In genomic region chr1:25011966-25012625, GRCh38 we compare ENCODE assay signal across 18 cellular contexts.
DNase-seq lines count a peak whose midpoint lies in the region; ATAC-seq, FAIRE-seq and TF ChIP-seq lines count a peak whose summit lies in the region.
"Had no signal": no experiment of that assay in that cellular context is flagged by ENCODE, and none has a peak within 500 bp of the region (broad histone marks: within the 10 kb centered on the region; RNA-seq: fewer than 3 reads in every experiment).

No MANE protein-coding gene starts in this region.

- FAIRE-seq in kidney (lab: Jason Lieb, UNC): no peak

- H3K4me3 Mint-ChIP-seq in GM23338: no peak overlapping the region
- H3K4me3 Mint-ChIP-seq: activated B cell treated with CpG ODN at 0.5 μM for 24 hours; dendritic cell treated with granulocyte-macrophage colony-stimulating factor and Interleukin-4, amounts not matched to agents 40 ng/mL and 50 ng/mL, for 4 days had no signal

- TF ChIP-seq CTCF in C4-2B (conservative IDR thresholded peaks at IDR 0.05): no peak
- no peak for TF ChIP-seq CTCF in GM23338 (conservative IDR thresholded peaks at IDR 0.05; ENCODE audit: low read depth in 2 of 2)
- peak; percentile 61 for TF ChIP-seq CTCF in VCaP (conservative IDR thresholded peaks at IDR 0.05)
- peak in 2 of 4 donors; percentile 15 to 19 for TF ChIP-seq CTCF in right lobe of liver (IDR thresholded peaks at IDR 0.05)
- TF ChIP-seq CTCF in kidney (IDR thresholded peaks at IDR 0.05; ENCODE audit: borderline replicate concordance, extremely low read depth, insufficient read depth): no peak

- no peak overlapping the region for H3K9ac ChIP-seq in kidney (ENCODE audit: low read length in 2 of 2)

- peaks cover 11% of the 10 kb centered on the region for H3K27me3 Mint-ChIP-seq in GM23338 (ENCODE audit: insufficient read depth, low read depth, poor library complexity)
- H3K27me3 Mint-ChIP-seq: activated B cell treated with CpG ODN at 0.5 μM for 24 hours had no signal

- H3K36me3 ChIP-seq in GM23338 (ENCODE audit: insufficient read depth) (no peaks in the 10 kb centered on the region), right lobe of liver (no peaks in the 10 kb centered on the region), kidney (ENCODE audit: control insufficient read depth in 1 of 2, insufficient read depth in 2 of 2, low read length in 2 of 2) (no peaks in the 10 kb centered on the region)
- H3K36me3 ChIP-seq: ascending aorta, BE2C, heart right ventricle had no signal

- H4K20me1 ChIP-seq in GM23338 (replicated peaks; ENCODE audit: insufficient read depth): no peaks in the 10 kb centered on the region

- H3K4me1 Mint-ChIP-seq in GM23338: peaks cover 13% of the 10 kb centered on the region

- peak overlapping the region; percentile 96; the same call in 1 of the 2 replicates for H2AFZ ChIP-seq in GM23338

- no peak overlapping the region for H3K4me2 ChIP-seq in GM23338

- intact Hi-C loops in right lobe of liver (cut with DNase I) (no loop called here), kidney (cut with DNase I) (no loop called here)

- ATAC-seq in GM23338: peak; percentile 42
- peak; percentile 83 to 95 (median 90) for ATAC-seq in right lobe of liver
- ATAC-seq: esophagus mucosa, heart right ventricle had no signal

- H3K27me3 ChIP-seq in GM23338 (ENCODE audit: insufficient read depth): no peaks in the 10 kb centered on the region
- no peaks in the 10 kb centered on the region for H3K27me3 ChIP-seq in right lobe of liver
- H3K27me3 ChIP-seq: ascending aorta, BE2C, testis had no signal

- H3K4me1 ChIP-seq in GM23338 (ENCODE audit: insufficient read depth): peaks cover 4% of the 10 kb centered on the region; the same call in 1 of the 2 replicates
- H3K4me1 ChIP-seq in right lobe of liver: no peaks in the 10 kb centered on the region
- H3K4me1 ChIP-seq in kidney (ENCODE audit: control insufficient read depth in 1 of 2, insufficient read depth in 1 of 2, low read depth in 1 of 2, low read length in 2 of 2): no peaks in the 10 kb centered on the region
- H3K4me1 ChIP-seq: ascending aorta, BE2C, testis had no signal

- H3K9me3 Mint-ChIP-seq in GM23338: no peaks in the 10 kb centered on the region
- H3K9me3 Mint-ChIP-seq: activated B cell treated with CpG ODN at 0.5 μM for 24 hours; dendritic cell treated with granulocyte-macrophage colony-stimulating factor and Interleukin-4, amounts not matched to agents 40 ng/mL and 50 ng/mL, for 4 days had no signal

- no peaks in the 10 kb centered on the region for H3K79me2 ChIP-seq in GM23338 (replicated peaks; ENCODE audit: insufficient read depth)

- no peak overlapping the region for H3K4me3 ChIP-seq in GM23338
- no peak overlapping the region for H3K4me3 ChIP-seq in right lobe of liver
- no peak overlapping the region for H3K4me3 ChIP-seq in kidney (ENCODE audit: low read length in 2 of 2)
- H3K4me3 ChIP-seq: ascending aorta, heart right ventricle, SK-N-MC, testis had no signal

- H3F3A ChIP-seq in GM23338 (replicated peaks; ENCODE audit: low read depth): no peaks in the 10 kb centered on the region

- no peak for DNase-seq in GM23338 (ENCODE audit: low spot score)
- DNase-seq in right lobe of liver: peak in 2 of 3 donors; percentile 58 to 59
- DNase-seq in kidney: no peak
- DNase-seq in T1000 (lab: John Stamatoyannopoulos, UW): no peak
- DNase-seq in 8988T: no peak
- DNase-seq in pons (ENCODE audit: low spot score): no peak
- DNase-seq: activated B cell treated with CpG ODN at 0.5 μM for 24 hours, BE2C, heart right ventricle, kidney glomerular epithelial cell, NCI-H2081 treated with DMSO at 0.1 percent for 48 hours, testis had no signal

- H3K27ac Mint-ChIP-seq in GM23338: no peak overlapping the region
- H3K27ac Mint-ChIP-seq: activated B cell treated with CpG ODN at 0.5 μM for 24 hours; dendritic cell treated with granulocyte-macrophage colony-stimulating factor and Interleukin-4, amounts not matched to agents 40 ng/mL and 50 ng/mL, for 4 days had no signal

- H3K27ac ChIP-seq in C4-2B (peak overlapping the region; percentile 17), GM23338 (ENCODE audit: low read depth) (no peak overlapping the region), VCaP (peak overlapping the region; percentile 82), right lobe of liver (no peak overlapping the region), kidney (ENCODE audit: low read depth in 2 of 2, low read length in 2 of 2) (no peak overlapping the region)
- H3K27ac ChIP-seq: ascending aorta, heart right ventricle, testis had no signal

- TF ChIP-seq POLR2A in right lobe of liver (IDR thresholded peaks at IDR 0.05): no peak

- 57% methylated on average over 10 of the region's 12 CpGs for WGBS in right lobe of liver (ENCODE audit: insufficient coverage, low coverage, low lambda C conversion rate, missing lambda C conversion rate)

- no peaks in the 10 kb centered on the region for H3K36me3 Mint-ChIP-seq in GM23338 (ENCODE audit: low read depth)

- H3K9me2 ChIP-seq in GM23338 (ENCODE audit: insufficient read depth): no peaks in the 10 kb centered on the region

- H3K9me3 ChIP-seq in right lobe of liver (no peaks in the 10 kb centered on the region), kidney (ENCODE audit: control insufficient read depth in 1 of 2, low read length in 2 of 2) (no peaks in the 10 kb centered on the region)
- H3K9me3 ChIP-seq: ascending aorta, BE2C, heart right ventricle, testis had no signal

TF ChIP-seq in GM23338, 12 proteins besides CTCF, POLR2A, EP300 and RAD21:
- TF ChIP-seq EZH2phosphoT487 (IDR thresholded peaks at IDR 0.05; ENCODE audit: unreplicated experiment) (no peak), STAT1 (IDR thresholded peaks at IDR 0.05; ENCODE audit: unreplicated experiment) (no peak), ZNF462 (CRISPR knock-in tag; IDR thresholded peaks at IDR 0.05) (no peak)

Comparison
In these comparisons a context has a peak if more than half of its experiments do, and no peak if none do; other contexts are left out.
1. H3K27ac ChIP-seq: peak in C4-2B (single experiment) and VCaP (single experiment); none in GM23338 (single experiment), right lobe of liver (0 of 3) and kidney (0 of 2).
2. DNase-seq: peak in right lobe of liver (2 of 3); none in GM23338 (single experiment), kidney (single experiment), T1000 (single experiment), 8988T (single experiment) and pons (single experiment).